8 cellular contexts compared by ENCODE assay signal in the genomic region with DNA sequence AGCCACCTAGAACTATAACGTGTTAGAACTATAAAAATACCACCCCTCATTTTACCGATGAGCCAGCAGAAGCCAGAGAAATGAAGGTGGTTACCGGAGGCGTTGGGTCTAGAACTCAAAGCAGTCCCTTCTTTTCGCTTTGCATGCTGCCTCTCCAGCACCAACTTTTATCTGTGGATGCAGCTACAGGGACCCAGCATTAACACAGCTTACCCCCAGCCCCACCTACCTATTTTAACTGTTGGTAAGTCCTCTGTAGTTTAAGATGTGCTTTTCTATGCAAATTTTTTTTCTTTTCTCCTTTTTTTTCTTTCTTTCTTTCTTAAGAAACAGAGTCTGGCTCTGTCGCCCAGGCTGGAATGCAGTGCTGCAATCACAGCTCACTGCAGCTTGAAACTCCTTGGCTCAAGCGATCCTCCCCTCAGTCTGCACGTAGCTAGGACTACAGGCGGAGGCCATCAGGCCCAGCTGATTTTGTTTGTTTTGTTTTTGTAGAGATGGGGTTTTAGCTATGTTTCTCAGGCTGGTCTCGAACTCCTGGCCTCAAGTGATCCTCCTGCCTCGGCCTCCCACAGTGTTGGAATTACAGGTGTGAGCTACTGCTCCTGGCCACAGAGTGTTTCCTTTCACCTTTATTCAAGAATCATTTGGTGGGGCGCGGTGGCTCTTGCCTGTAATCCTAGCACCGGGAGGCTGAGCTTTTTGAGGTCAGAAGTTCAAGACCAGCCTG. TPM values are rescaled to one million over a fixed set of nuclear protein-coding genes. Genes with fewer than 3 reads are reported as not detected.
DNase-seq lines count a peak whose midpoint lies in the region; ATAC-seq lines count a peak whose summit lies in the region.

No MANE protein-coding gene starts in this region.

- peak overlapping the region; percentile 97 for H3K27ac Mint-ChIP-seq in activated T-helper 17 cell treated with anti-CD3 and anti-CD28 coated beads, Interleukin-2, amount 50 U/mL, for 72 hours

- H3K27me3 Mint-ChIP-seq in activated T-helper 17 cell treated with anti-CD3 and anti-CD28 coated beads, Interleukin-2, amount 50 U/mL, for 72 hours: no peaks in the 10 kb centered on the region

- H3K4me3 Mint-ChIP-seq in activated T-helper 17 cell treated with anti-CD3 and anti-CD28 coated beads, Interleukin-2, amount 50 U/mL, for 72 hours: peak overlapping the region; percentile 100

- peaks cover 1% of the 10 kb centered on the region for H3K36me3 Mint-ChIP-seq in activated T-helper 17 cell treated with anti-CD3 and anti-CD28 coated beads, Interleukin-2, amount 50 U/mL, for 72 hours (ENCODE audit: low read depth)

- peaks cover 9% of the 10 kb centered on the region for H3K4me1 Mint-ChIP-seq in activated T-helper 17 cell treated with anti-CD3 and anti-CD28 coated beads, Interleukin-2, amount 50 U/mL, for 72 hours

- DNase-seq in EH (ENCODE audit: low read depth) (peak; percentile 71), left cardiac atrium (peak; percentile 47), sciatic nerve (ENCODE audit: low spot score) (no peak), activated gamma-delta T cell (lab: John Stamatoyannopoulos, UW) (no peak), NCI-H2107 treated with DMSO at 0.1 percent for 48 hours (lab: John Stamatoyannopoulos, UW; ENCODE audit: unreplicated experiment) (no peak)

- intact Hi-C loops in left cardiac atrium (cut with DNase I) (loop anchor here in 1 of 2 donors (5.0 kb wide), 1 partner anchor 46 kb away; a partner anchor contains a TSS), sciatic nerve (cut with DNase I) (loop anchor here (2.0 kb wide), 1 partner anchor 47 kb away; a partner anchor contains a TSS)

- no peaks in the 10 kb centered on the region for H3K9me3 Mint-ChIP-seq in activated T-helper 17 cell treated with anti-CD3 and anti-CD28 coated beads, Interleukin-2, amount 50 U/mL, for 72 hours

- ATAC-seq in GM21360 (IDR thresholded peaks at IDR 0.05; ENCODE audit: unreplicated experiment) (peak; percentile 23), HG03565 (IDR thresholded peaks at IDR 0.05; ENCODE audit: unreplicated experiment) (peak; percentile 15), left cardiac atrium (peak; percentile 55 to 67), sciatic nerve (peak; percentile 65)
- ATAC-seq in activated T-helper 17 cell treated with anti-CD3 and anti-CD28 coated beads, Interleukin-2, amount 50 U/mL, for 72 hours (replicated peaks): peak; percentile 13

RNA-seq across cellular contexts. Expression of a gene that starts 6.5 kb away (rescaled TPM):
- 10 to 100 TPM in 1 of 2 donors, 1 to 10 TPM in 1; 9.3 to 12.4 TPM for total RNA-seq in activated T-helper 17 cell treated with anti-CD3 and anti-CD28 coated beads, Interleukin-2, amount 50 U/mL, for 72 hours
- total RNA-seq in left cardiac atrium (1 to 10 TPM; 9.4 to 9.8 TPM), sciatic nerve (18.5 TPM)

RNA-seq across cellular contexts. Expression of a gene that starts 46.7 kb away (rescaled TPM):
- 10 to 100 TPM; 33.2 to 51.1 TPM for total RNA-seq in activated T-helper 17 cell treated with anti-CD3 and anti-CD28 coated beads, Interleukin-2, amount 50 U/mL, for 72 hours
- total RNA-seq in left cardiac atrium: 10 to 100 TPM; 20.6 to 28.9 TPM
- total RNA-seq in sciatic nerve: 32.5 TPM

Comparison
In these comparisons a context has a peak if more than half of its experiments do, and no peak if none do; other contexts are left out.
1. DNase-seq: peak in EH (single experiment) and left cardiac atrium (single experiment); none in sciatic nerve (single experiment), activated gamma-delta T cell (single experiment) and NCI-H2107 treated with DMSO at 0.1 percent for 48 hours (single experiment).
2. ATAC-seq: peak in every context shown above with its lines; median percentile 65 in sciatic nerve; 61 in left cardiac atrium; 23 in GM21360; 15 in HG03565; 13 in activated T-helper 17 cell treated with anti-CD3 and anti-CD28 coated beads, Interleukin-2, amount 50 U/mL, for 72 hours.